8 cellular contexts compared by ENCODE assay signal in the genomic region with DNA sequence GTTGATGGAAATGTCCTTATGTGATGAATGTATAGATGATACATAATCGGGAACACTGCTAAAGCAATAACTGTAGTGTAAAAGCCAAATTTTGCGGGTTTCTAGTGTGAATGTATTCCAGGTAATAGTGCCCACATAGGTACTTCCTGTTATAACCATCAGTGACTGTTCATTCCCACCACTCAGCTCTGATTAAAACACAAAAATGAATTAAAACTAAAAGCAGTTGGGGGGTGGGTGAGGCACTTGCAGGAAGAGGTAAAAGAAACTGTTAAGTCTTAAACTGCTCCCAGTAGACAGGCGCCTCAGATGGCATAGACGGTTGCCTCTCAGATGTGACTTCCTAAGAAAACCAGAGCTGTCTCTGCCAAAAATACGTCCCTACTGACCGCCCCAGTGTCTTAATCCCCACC. TPM values are rescaled to one million over a fixed set of nuclear protein-coding genes. Genes with fewer than 3 reads are reported as not detected.
A peak's percentile ranks its signal among the peaks of the same experiment; 100 is the strongest.
DNase-seq lines count a peak whose midpoint lies in the region; ATAC-seq and TF ChIP-seq lines count a peak whose summit lies in the region.

No MANE protein-coding gene starts in this region.

- CTCF ChIA-PET in activated CD8-positive, alpha-beta T cell treated with anti-CD3 and anti-CD28 coated beads, Interleukin-2, amount 10 ng/mL, durations not matched to agents 7 days and 5 days (lab: Charles Lee): interaction anchor here (0.6 to 4.9 kb wide), 8 partner anchors 12 to 558 kb away, joined by 3 to 25 read pairs (median 4); no protein-coding TSS in a partner anchor

- POLR2A ChIA-PET in activated CD8-positive, alpha-beta T cell treated with anti-CD3 and anti-CD28 coated beads, Interleukin-2, amount 10 ng/mL, durations not matched to agents 7 days and 5 days (lab: Charles Lee): interaction anchor here (0.6 to 6.6 kb wide), 12 partner anchors 8 to 127 kb away, joined by 3 to 114 read pairs (median 4); a partner anchor contains a TSS

- H3K27me3 ChIP-seq in liver (ENCODE audit: control insufficient read depth in 4 of 4, insufficient read depth in 4 of 4, low read length in 3 of 4) (no peaks in the 10 kb centered on the region), thymus (ENCODE audit: control insufficient read depth, insufficient read depth) (no peaks in the 10 kb centered on the region)

- H3K27me3 Mint-ChIP-seq in activated CD8-positive, alpha-beta T cell treated with anti-CD3 and anti-CD28 coated beads, Interleukin-2, amount 10 ng/mL, durations not matched to agents 7 days and 5 days (ENCODE audit: low read depth): no peaks in the 10 kb centered on the region

- H3K36me3 Mint-ChIP-seq in activated CD8-positive, alpha-beta T cell treated with anti-CD3 and anti-CD28 coated beads, Interleukin-2, amount 10 ng/mL, durations not matched to agents 7 days and 5 days (ENCODE audit: low read depth): peaks cover 42% of the 10 kb centered on the region

- H3K9me3 ChIP-seq in liver (ENCODE audit: control insufficient read depth in 4 of 4, low read length in 3 of 4): no peaks in the 10 kb centered on the region
- H3K9me3 ChIP-seq in thymus (ENCODE audit: control insufficient read depth): no peaks in the 10 kb centered on the region

- peak; percentile 8 for ATAC-seq in activated CD8-positive, alpha-beta T cell treated with anti-CD3 and anti-CD28 coated beads, Interleukin-2, amount 10 ng/mL, durations not matched to agents 7 days and 5 days

- H3K36me3 ChIP-seq in liver (ENCODE audit: control insufficient read depth in 4 of 4, insufficient read depth in 3 of 4, low read depth in 1 of 4, low read length in 3 of 4): no peaks in the 10 kb centered on the region
- no peaks in the 10 kb centered on the region for H3K36me3 ChIP-seq in thymus (ENCODE audit: control insufficient read depth, insufficient read depth)

- 76% methylated on average over 6 of the region's 6 CpGs for WGBS in liver
- 36% methylated on average over 6 of the region's 6 CpGs for WGBS in thymus

- H3K27ac ChIP-seq in liver (ENCODE audit: low read depth in 1 of 2, low read length in 2 of 2) (peak overlapping the region; percentile 81 to 98), thymus (ENCODE audit: low read depth) (peak overlapping the region; percentile 100)

- H3K9ac ChIP-seq in liver (ENCODE audit: low read depth in 1 of 2, low read length in 2 of 2): peak overlapping the region; percentile 76 to 99

- H3K4me1 ChIP-seq in liver (ENCODE audit: control insufficient read depth in 4 of 4, insufficient read depth in 4 of 4, low read length in 3 of 4): peaks cover 4 to 23% (median 6%) of the 10 kb centered on the region in 4 donors
- H3K4me1 ChIP-seq in thymus (ENCODE audit: control insufficient read depth, insufficient read depth, low read length): peaks cover 7% of the 10 kb centered on the region

- H3K4me3 Mint-ChIP-seq in activated CD8-positive, alpha-beta T cell treated with anti-CD3 and anti-CD28 coated beads, Interleukin-2, amount 10 ng/mL, durations not matched to agents 7 days and 5 days: peak overlapping the region; percentile 82

- H3K27ac Mint-ChIP-seq in activated CD8-positive, alpha-beta T cell treated with anti-CD3 and anti-CD28 coated beads, Interleukin-2, amount 10 ng/mL, durations not matched to agents 7 days and 5 days: peak overlapping the region; percentile 96

- no peaks in the 10 kb centered on the region for H3K9me3 Mint-ChIP-seq in activated CD8-positive, alpha-beta T cell treated with anti-CD3 and anti-CD28 coated beads, Interleukin-2, amount 10 ng/mL, durations not matched to agents 7 days and 5 days (ENCODE audit: insufficient read depth)

- no peak for TF ChIP-seq RAD21 in liver (IDR thresholded peaks at IDR 0.05)

- TF ChIP-seq CTCF in liver (IDR thresholded peaks at IDR 0.05; ENCODE audit: low read depth, low read length, missing input control): no peak

- DNase-seq in activated T-cell treated with anti-CD3 and anti-CD28 coated beads for 24 hours (ENCODE audit: low read depth) (peak; percentile 20), NCI-H524 treated with DMSO at 0.1 percent for 48 hours (lab: John Stamatoyannopoulos, UW) (no peak), NCI-H748 treated with DMSO at 0.1 percent for 48 hours (lab: John Stamatoyannopoulos, UW) (no peak), HT-29 (ENCODE audit: low spot score) (no peak)
- no peak for DNase-seq in activated T-cell treated with anti-CD3 and anti-CD28 coated beads, Interleukin-2, amount 50 U/mL, for 1 hour
- DNase-seq in activated CD8-positive, alpha-beta T cell treated with anti-CD3 and anti-CD28 coated beads, Interleukin-2, amount 10 ng/mL, durations not matched to agents 7 days and 5 days: peak; percentile 57

- H3K4me3 ChIP-seq in liver (ENCODE audit: low read depth in 1 of 3, low read length in 3 of 3) (peak overlapping the region in 2 of 3 donors; percentile 27 to 97), thymus (ENCODE audit: low read length) (peak overlapping the region; percentile 99)

- peaks cover 60% of the 10 kb centered on the region for H3K4me1 Mint-ChIP-seq in activated CD8-positive, alpha-beta T cell treated with anti-CD3 and anti-CD28 coated beads, Interleukin-2, amount 10 ng/mL, durations not matched to agents 7 days and 5 days (ENCODE audit: low read depth)

TF ChIP-seq in liver, 16 proteins besides CTCF, POLR2A, EP300 and RAD21:
- TF ChIP-seq, protein P1, sequence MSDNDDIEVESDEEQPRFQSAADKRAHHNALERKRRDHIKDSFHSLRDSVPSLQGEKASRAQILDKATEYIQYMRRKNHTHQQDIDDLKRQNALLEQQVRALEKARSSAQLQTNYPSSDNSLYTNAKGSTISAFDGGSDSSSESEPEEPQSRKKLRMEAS (IDR thresholded peaks at IDR 0.05): no peak
- TF ChIP-seq HNF4G (IDR thresholded peaks at IDR 0.05): no peak
- TF ChIP-seq, protein P2, sequence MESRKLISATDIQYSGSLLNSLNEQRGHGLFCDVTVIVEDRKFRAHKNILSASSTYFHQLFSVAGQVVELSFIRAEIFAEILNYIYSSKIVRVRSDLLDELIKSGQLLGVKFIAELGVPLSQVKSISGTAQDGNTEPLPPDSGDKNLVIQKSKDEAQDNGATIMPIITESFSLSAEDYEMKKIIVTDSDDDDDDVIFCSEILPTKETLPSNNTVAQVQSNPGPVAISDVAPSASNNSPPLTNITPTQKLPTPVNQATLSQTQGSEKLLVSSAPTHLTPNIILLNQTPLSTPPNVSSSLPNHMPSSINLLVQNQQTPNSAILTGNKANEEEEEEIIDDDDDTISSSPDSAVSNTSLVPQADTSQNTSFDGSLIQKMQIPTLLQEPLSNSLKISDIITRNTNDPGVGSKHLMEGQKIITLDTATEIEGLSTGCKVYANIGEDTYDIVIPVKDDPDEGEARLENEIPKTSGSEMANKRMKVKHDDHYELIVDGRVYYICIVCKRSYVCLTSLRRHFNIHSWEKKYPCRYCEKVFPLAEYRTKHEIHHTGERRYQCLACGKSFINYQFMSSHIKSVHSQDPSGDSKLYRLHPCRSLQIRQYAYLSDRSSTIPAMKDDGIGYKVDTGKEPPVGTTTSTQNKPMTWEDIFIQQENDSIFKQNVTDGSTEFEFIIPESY (IDR thresholded peaks at IDR 0.05): no peak
- TF ChIP-seq RXRA (IDR thresholded peaks at IDR 0.05): no peak
- TF ChIP-seq FOXA2 (IDR thresholded peaks at IDR 0.05): no peak
- no peak for TF ChIP-seq HNF4A (conservative IDR thresholded peaks at IDR 0.05)
- no peak for TF ChIP-seq JUND (IDR thresholded peaks at IDR 0.05)
- no peak for TF ChIP-seq FOXA1 (IDR thresholded peaks at IDR 0.05)
- TF ChIP-seq, protein P3, sequence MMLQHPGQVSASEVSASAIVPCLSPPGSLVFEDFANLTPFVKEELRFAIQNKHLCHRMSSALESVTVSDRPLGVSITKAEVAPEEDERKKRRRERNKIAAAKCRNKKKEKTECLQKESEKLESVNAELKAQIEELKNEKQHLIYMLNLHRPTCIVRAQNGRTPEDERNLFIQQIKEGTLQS (IDR thresholded peaks at IDR 0.05): no peak
- no peak for TF ChIP-seq YY1 (IDR thresholded peaks at IDR 0.05)
- TF ChIP-seq SP1 (IDR thresholded peaks at IDR 0.05): no peak
- TF ChIP-seq GABPA (IDR thresholded peaks at IDR 0.05 in 1 of 2, conservative IDR thresholded peaks at IDR 0.05 in 1 of 2): no peak

RNA-seq across cellular contexts. Expression of a gene that starts 0.9 kb away (rescaled TPM):
- 10 to 100 TPM; 37.0 to 41.3 TPM for total RNA-seq in activated CD8-positive, alpha-beta T cell treated with anti-CD3 and anti-CD28 coated beads, Interleukin-2, amount 10 ng/mL, durations not matched to agents 7 days and 5 days
- 100 to 1,000 TPM in 1 of 2 donors, 10 to 100 TPM in 1; 40.9 to 140 TPM for total RNA-seq in liver
- polyA plus RNA-seq in liver (100 to 1,000 TPM; 175 to 338 TPM), thymus (67.3 TPM)
- total RNA-seq in HT-29 (2014; rRNA removed; shearing (Covaris generic)): 34.1 and 37.1 TPM in 2 replicates

Comparison
In these comparisons a context has a peak if more than half of its experiments do, and no peak if none do; other contexts are left out.
1. DNase-seq: peak in activated T-cell treated with anti-CD3 and anti-CD28 coated beads for 24 hours (single experiment) and activated CD8-positive, alpha-beta T cell treated with anti-CD3 and anti-CD28 coated beads, Interleukin-2, amount 10 ng/mL, durations not matched to agents 7 days and 5 days (single experiment); none in activated T-cell treated with anti-CD3 and anti-CD28 coated beads, Interleukin-2, amount 50 U/mL, for 1 hour (single experiment), NCI-H524 treated with DMSO at 0.1 percent for 48 hours (single experiment), NCI-H748 treated with DMSO at 0.1 percent for 48 hours (single experiment) and HT-29 (single experiment).